ENCODE assay signal across 2 cellular contexts in the genomic region with DNA sequence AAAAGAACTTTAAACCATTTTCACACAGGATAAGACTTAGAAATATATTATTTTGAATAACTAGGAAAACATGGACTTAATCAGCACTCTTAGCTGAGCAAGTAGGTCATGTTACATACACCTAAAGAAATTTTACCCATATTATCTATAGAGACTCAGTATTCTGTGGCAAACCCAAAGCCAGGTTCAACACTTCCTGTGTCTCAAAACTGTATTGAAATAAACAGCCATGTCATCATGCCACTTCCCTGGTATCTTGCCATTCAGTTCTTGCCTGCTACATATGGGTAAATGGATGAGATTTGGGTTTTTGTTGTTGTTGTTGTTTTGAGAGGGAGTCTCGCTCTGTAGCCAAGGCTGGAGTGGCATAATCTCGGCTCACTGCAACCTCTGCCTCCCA.
TF ChIP-seq lines count a peak whose summit lies in the region.

No MANE protein-coding gene starts in this region.

TF ChIP-seq in GM23338, 12 proteins besides CTCF, POLR2A, EP300 and RAD21 (continued from another document):
- TF ChIP-seq, protein P1, sequence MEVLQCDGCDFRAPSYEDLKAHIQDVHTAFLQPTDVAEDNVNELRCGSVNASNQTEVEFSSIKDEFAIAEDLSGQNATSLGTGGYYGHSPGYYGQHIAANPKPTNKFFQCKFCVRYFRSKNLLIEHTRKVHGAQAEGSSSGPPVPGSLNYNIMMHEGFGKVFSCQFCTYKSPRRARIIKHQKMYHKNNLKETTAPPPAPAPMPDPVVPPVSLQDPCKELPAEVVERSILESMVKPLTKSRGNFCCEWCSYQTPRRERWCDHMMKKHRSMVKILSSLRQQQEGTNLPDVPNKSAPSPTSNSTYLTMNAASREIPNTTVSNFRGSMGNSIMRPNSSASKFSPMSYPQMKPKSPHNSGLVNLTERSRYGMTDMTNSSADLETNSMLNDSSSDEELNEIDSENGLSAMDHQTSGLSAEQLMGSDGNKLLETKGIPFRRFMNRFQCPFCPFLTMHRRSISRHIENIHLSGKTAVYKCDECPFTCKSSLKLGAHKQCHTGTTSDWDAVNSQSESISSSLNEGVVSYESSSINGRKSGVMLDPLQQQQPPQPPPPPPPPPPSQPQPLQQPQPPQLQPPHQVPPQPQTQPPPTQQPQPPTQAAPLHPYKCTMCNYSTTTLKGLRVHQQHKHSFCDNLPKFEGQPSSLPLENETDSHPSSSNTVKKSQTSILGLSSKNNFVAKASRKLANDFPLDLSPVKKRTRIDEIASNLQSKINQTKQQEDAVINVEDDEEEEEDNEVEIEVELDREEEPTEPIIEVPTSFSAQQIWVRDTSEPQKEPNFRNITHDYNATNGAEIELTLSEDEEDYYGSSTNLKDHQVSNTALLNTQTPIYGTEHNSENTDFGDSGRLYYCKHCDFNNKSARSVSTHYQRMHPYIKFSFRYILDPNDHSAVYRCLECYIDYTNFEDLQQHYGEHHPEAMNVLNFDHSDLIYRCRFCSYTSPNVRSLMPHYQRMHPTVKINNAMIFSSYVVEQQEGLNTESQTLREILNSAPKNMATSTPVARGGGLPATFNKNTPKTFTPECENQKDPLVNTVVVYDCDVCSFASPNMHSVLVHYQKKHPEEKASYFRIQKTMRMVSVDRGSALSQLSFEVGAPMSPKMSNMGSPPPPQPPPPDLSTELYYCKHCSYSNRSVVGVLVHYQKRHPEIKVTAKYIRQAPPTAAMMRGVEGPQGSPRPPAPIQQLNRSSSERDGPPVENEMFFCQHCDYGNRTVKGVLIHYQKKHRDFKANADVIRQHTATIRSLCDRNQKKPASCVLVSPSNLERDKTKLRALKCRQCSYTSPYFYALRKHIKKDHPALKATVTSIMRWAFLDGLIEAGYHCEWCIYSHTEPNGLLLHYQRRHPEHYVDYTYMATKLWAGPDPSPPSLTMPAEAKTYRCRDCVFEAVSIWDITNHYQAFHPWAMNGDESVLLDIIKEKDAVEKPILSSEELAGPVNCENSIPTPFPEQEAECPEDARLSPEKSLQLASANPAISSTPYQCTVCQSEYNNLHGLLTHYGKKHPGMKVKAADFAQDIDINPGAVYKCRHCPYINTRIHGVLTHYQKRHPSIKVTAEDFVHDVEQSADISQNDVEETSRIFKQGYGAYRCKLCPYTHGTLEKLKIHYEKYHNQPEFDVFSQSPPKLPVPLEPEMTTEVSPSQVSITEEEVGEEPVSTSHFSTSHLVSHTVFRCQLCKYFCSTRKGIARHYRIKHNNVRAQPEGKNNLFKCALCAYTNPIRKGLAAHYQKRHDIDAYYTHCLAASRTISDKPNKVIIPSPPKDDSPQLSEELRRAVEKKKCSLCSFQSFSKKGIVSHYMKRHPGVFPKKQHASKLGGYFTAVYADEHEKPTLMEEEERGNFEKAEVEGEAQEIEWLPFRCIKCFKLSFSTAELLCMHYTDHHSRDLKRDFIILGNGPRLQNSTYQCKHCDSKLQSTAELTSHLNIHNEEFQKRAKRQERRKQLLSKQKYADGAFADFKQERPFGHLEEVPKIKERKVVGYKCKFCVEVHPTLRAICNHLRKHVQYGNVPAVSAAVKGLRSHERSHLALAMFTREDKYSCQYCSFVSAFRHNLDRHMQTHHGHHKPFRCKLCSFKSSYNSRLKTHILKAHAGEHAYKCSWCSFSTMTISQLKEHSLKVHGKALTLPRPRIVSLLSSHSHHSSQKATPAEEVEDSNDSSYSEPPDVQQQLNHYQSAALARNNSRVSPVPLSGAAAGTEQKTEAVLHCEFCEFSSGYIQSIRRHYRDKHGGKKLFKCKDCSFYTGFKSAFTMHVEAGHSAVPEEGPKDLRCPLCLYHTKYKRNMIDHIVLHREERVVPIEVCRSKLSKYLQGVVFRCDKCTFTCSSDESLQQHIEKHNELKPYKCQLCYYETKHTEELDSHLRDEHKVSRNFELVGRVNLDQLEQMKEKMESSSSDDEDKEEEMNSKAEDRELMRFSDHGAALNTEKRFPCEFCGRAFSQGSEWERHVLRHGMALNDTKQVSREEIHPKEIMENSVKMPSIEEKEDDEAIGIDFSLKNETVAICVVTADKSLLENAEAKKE (CRISPR knock-in tag; IDR thresholded peaks at IDR 0.05): no peak
- TF ChIP-seq EZH2 (IDR thresholded peaks at IDR 0.05; ENCODE audit: low read depth, unreplicated experiment) (no peak), ZNF114 (CRISPR knock-in tag; IDR thresholded peaks at IDR 0.05) (no peak), EZH2phosphoT487 (IDR thresholded peaks at IDR 0.05; ENCODE audit: unreplicated experiment) (no peak), JUNB (IDR thresholded peaks at IDR 0.05; ENCODE audit: unreplicated experiment) (no peak), REST (IDR thresholded peaks at IDR 0.05; ENCODE audit: unreplicated experiment) (no peak)

TF ChIP-seq in WTC11, 78 proteins besides CTCF, POLR2A, EP300 and RAD21 (continued from another document):
- TF ChIP-seq, protein P2, sequence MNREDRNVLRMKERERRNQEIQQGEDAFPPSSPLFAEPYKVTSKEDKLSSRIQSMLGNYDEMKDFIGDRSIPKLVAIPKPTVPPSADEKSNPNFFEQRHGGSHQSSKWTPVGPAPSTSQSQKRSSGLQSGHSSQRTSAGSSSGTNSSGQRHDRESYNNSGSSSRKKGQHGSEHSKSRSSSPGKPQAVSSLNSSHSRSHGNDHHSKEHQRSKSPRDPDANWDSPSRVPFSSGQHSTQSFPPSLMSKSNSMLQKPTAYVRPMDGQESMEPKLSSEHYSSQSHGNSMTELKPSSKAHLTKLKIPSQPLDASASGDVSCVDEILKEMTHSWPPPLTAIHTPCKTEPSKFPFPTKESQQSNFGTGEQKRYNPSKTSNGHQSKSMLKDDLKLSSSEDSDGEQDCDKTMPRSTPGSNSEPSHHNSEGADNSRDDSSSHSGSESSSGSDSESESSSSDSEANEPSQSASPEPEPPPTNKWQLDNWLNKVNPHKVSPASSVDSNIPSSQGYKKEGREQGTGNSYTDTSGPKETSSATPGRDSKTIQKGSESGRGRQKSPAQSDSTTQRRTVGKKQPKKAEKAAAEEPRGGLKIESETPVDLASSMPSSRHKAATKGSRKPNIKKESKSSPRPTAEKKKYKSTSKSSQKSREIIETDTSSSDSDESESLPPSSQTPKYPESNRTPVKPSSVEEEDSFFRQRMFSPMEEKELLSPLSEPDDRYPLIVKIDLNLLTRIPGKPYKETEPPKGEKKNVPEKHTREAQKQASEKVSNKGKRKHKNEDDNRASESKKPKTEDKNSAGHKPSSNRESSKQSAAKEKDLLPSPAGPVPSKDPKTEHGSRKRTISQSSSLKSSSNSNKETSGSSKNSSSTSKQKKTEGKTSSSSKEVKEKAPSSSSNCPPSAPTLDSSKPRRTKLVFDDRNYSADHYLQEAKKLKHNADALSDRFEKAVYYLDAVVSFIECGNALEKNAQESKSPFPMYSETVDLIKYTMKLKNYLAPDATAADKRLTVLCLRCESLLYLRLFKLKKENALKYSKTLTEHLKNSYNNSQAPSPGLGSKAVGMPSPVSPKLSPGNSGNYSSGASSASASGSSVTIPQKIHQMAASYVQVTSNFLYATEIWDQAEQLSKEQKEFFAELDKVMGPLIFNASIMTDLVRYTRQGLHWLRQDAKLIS (CRISPR knock-in tag; IDR thresholded peaks at IDR 0.05; ENCODE audit: borderline replicate concordance): no peak
- no peak for TF ChIP-seq ZNF232 (CRISPR knock-in tag; IDR thresholded peaks at IDR 0.05)
- no peak for TF ChIP-seq ATF1 (CRISPR knock-in tag; IDR thresholded peaks at IDR 0.05)
- TF ChIP-seq OVOL2 (CRISPR knock-in tag; IDR thresholded peaks at IDR 0.05; ENCODE audit: borderline replicate concordance): no peak
- TF ChIP-seq ZNF121 (CRISPR knock-in tag; IDR thresholded peaks at IDR 0.05): no peak
- TF ChIP-seq, protein P3, sequence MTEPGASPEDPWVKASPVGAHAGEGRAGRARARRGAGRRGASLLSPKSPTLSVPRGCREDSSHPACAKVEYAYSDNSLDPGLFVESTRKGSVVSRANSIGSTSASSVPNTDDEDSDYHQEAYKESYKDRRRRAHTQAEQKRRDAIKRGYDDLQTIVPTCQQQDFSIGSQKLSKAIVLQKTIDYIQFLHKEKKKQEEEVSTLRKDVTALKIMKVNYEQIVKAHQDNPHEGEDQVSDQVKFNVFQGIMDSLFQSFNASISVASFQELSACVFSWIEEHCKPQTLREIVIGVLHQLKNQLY (CRISPR knock-in tag; IDR thresholded peaks at IDR 0.05): no peak
- no peak for TF ChIP-seq CBFB (CRISPR knock-in tag; IDR thresholded peaks at IDR 0.05; ENCODE audit: low read depth)
- TF ChIP-seq JUN (CRISPR knock-in tag; IDR thresholded peaks at IDR 0.05): no peak
- TF ChIP-seq ZNF671 (CRISPR knock-in tag; IDR thresholded peaks at IDR 0.05): no peak
- no peak for TF ChIP-seq MYBL2 (CRISPR knock-in tag; IDR thresholded peaks at IDR 0.05)
TF ChIP-seq in WTC11: peak in this region for 0.
